1 cellular context compared by ENCODE assay signal in the genomic region with DNA sequence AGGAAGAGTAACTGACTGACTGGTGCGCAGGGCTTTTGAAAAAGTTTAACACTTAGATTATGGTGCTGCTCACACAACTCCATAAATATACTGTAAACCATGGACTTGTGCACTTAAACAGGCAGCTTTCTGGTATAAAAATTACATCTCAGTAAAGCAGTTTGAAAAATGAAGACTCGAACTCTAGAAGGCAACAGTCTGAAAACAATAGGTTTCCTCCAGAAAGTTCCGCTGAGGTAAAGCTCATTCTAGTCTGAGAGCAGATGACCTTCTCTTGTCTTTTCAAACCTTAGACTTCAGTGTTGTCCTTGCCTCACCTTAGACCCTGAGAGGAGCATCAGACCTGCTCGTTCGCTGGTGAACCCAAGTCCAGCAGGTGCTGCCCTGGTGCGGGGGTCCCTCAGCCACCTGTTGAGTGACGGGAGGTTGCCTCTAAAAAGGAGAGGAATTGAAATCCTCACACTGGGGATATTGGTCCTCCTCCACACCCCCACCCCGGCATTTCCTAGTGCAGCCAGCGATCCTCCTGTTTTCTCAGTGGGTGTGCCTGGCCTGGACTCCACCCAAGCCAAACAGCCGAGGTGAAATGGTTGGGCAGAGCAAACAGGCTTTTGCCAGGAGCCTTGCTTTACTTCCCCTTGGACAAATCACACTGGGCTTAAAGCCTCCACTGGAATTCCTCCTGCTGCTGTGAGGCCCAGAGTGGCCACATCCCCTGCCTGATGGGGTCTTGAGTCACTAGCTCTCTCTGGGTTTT.
TF ChIP-seq lines count a peak whose summit lies in the region.

No MANE protein-coding gene starts in this region.

TF ChIP-seq in HepG2, 621 proteins besides CTCF, POLR2A, EP300 and RAD21 (continued from another document and continues in another):
- no peak for TF ChIP-seq ZNF432 (CRISPR knock-in tag; IDR thresholded peaks at IDR 0.05; ENCODE audit: borderline replicate concordance)
- no peak for TF ChIP-seq HNF4G (IDR thresholded peaks at IDR 0.05; ENCODE audit: borderline replicate concordance, low read depth, low read length)
- TF ChIP-seq HNF4G (CRISPR knock-in tag; IDR thresholded peaks at IDR 0.05; ENCODE audit: borderline replicate concordance, low read depth) = no peak
- TF ChIP-seq ZNF747 (CRISPR knock-in tag; IDR thresholded peaks at IDR 0.05; ENCODE audit: borderline replicate concordance) = no peak
- TF ChIP-seq, protein P1, sequence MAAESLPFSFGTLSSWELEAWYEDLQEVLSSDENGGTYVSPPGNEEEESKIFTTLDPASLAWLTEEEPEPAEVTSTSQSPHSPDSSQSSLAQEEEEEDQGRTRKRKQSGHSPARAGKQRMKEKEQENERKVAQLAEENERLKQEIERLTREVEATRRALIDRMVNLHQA (CRISPR knock-in tag; IDR thresholded peaks at IDR 0.05) = no peak
- no peak for TF ChIP-seq PCBP2 (optimal IDR thresholded peaks at IDR 0.05; ENCODE audit: low read depth, low read length, poor library complexity, severe bottlenecking)
- no peak for TF ChIP-seq ZNF232 (CRISPR knock-in tag; IDR thresholded peaks at IDR 0.05; ENCODE audit: borderline replicate concordance)
- no peak for TF ChIP-seq PHF5A (CRISPR knock-in tag; IDR thresholded peaks at IDR 0.05; ENCODE audit: low read depth, unreplicated experiment)
- TF ChIP-seq SRSF9 (IDR thresholded peaks at IDR 0.05; ENCODE audit: borderline replicate concordance, insufficient read depth, low read depth, low read length, poor library complexity, severe bottlenecking) = no peak
- TF ChIP-seq, protein P2, sequence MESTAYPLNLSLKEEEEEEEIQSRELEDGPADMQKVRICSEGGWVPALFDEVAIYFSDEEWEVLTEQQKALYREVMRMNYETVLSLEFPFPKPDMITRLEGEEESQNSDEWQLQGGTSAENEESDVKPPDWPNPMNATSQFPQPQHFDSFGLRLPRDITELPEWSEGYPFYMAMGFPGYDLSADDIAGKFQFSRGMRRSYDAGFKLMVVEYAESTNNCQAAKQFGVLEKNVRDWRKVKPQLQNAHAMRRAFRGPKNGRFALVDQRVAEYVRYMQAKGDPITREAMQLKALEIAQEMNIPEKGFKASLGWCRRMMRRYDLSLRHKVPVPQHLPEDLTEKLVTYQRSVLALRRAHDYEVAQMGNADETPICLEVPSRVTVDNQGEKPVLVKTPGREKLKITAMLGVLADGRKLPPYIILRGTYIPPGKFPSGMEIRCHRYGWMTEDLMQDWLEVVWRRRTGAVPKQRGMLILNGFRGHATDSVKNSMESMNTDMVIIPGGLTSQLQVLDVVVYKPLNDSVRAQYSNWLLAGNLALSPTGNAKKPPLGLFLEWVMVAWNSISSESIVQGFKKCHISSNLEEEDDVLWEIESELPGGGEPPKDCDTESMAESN (CRISPR knock-in tag; conservative IDR thresholded peaks at IDR 0.05) = no peak
- TF ChIP-seq ZNF556 (CRISPR knock-in tag; IDR thresholded peaks at IDR 0.05; ENCODE audit: borderline replicate concordance) = 0 out of 2 replicates have a peak, but pooled peaks have one; percentile 38
- TF ChIP-seq, protein P3, sequence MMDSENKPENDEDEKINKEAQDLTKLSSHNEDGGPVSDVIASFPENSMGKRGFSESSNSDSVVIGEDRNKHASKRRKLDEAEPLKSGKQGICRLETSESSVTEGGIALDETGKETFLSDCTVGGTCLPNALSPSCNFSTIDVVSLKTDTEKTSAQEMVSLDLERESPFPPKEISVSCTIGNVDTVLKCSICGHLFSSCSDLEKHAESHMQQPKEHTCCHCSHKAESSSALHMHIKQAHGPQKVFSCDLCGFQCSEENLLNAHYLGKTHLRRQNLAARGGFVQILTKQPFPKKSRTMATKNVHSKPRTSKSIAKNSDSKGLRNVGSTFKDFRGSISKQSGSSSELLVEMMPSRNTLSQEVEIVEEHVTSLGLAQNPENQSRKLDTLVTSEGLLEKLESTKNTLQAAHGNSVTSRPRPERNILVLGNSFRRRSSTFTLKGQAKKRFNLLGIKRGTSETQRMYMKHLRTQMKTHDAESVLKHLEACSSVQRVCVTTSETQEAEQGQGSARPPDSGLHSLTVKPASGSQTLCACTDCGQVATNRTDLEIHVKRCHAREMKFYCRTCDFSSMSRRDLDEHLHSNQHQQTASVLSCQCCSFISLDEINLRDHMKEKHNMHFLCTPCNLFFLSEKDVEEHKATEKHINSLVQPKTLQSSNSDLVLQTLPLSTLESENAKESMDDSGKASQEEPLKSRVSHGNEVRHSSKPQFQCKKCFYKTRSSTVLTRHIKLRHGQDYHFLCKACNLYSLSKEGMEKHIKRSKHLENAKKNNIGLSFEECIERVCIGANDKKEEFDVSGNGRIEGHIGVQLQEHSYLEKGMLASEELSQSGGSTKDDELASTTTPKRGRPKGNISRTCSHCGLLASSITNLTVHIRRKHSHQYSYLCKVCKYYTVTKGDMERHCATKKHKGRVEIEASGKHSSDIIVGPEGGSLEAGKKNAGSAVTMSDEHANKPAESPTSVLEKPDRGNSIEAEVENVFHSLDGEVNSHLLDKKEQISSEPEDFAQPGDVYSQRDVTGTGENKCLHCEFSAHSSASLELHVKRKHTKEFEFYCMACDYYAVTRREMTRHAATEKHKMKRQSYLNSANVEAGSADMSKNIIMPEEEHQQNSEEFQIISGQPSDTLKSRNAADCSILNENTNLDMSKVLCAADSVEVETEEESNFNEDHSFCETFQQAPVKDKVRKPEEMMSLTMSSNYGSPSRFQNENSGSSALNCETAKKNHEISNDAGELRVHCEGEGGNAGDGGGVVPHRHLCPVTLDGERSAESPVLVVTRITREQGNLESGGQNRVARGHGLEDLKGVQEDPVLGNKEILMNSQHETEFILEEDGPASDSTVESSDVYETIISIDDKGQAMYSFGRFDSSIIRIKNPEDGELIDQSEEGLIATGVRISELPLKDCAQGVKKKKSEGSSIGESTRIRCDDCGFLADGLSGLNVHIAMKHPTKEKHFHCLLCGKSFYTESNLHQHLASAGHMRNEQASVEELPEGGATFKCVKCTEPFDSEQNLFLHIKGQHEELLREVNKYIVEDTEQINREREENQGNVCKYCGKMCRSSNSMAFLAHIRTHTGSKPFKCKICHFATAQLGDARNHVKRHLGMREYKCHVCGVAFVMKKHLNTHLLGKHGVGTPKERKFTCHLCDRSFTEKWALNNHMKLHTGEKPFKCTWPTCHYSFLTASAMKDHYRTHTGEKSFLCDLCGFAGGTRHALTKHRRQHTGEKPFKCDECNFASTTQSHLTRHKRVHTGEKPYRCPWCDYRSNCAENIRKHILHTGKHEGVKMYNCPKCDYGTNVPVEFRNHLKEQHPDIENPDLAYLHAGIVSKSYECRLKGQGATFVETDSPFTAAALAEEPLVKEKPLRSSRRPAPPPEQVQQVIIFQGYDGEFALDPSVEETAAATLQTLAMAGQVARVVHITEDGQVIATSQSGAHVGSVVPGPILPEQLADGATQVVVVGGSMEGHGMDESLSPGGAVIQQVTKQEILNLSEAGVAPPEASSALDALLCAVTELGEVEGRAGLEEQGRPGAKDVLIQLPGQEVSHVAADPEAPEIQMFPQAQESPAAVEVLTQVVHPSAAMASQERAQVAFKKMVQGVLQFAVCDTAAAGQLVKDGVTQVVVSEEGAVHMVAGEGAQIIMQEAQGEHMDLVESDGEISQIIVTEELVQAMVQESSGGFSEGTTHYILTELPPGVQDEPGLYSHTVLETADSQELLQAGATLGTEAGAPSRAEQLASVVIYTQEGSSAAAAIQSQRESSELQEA (CRISPR knock-in tag; IDR thresholded peaks at IDR 0.05; ENCODE audit: not compliant biosample characterization) = no peak
- no peak for TF ChIP-seq THYN1 (CRISPR knock-in tag; IDR thresholded peaks at IDR 0.05; ENCODE audit: borderline replicate concordance, low read depth)
- TF ChIP-seq ZNF329 (CRISPR knock-in tag; IDR thresholded peaks at IDR 0.05; ENCODE audit: low read depth) = no peak
- TF ChIP-seq CERS6 (CRISPR knock-in tag; IDR thresholded peaks at IDR 0.05) = no peak
- TF ChIP-seq, protein P4, sequence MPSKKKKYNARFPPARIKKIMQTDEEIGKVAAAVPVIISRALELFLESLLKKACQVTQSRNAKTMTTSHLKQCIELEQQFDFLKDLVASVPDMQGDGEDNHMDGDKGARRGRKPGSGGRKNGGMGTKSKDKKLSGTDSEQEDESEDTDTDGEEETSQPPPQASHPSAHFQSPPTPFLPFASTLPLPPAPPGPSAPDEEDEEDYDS (CRISPR knock-in tag; IDR thresholded peaks at IDR 0.05) = peak; percentile 12; the same call in 1 of the 2 replicates
- TF ChIP-seq ZBTB37 (CRISPR knock-in tag; IDR thresholded peaks at IDR 0.05) = peak; percentile 94
- no peak for TF ChIP-seq ZNF558 (CRISPR knock-in tag; IDR thresholded peaks at IDR 0.05; ENCODE audit: borderline replicate concordance)
- TF ChIP-seq, protein P5, sequence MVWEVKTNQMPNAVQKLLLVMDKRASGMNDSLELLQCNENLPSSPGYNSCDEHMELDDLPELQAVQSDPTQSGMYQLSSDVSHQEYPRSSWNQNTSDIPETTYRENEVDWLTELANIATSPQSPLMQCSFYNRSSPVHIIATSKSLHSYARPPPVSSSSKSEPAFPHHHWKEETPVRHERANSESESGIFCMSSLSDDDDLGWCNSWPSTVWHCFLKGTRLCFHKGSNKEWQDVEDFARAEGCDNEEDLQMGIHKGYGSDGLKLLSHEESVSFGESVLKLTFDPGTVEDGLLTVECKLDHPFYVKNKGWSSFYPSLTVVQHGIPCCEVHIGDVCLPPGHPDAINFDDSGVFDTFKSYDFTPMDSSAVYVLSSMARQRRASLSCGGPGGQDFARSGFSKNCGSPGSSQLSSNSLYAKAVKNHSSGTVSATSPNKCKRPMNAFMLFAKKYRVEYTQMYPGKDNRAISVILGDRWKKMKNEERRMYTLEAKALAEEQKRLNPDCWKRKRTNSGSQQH (CRISPR knock-in tag; IDR thresholded peaks at IDR 0.05; ENCODE audit: low read depth) = no peak
- no peak for TF ChIP-seq ZC3H13 (CRISPR knock-in tag; IDR thresholded peaks at IDR 0.05)
- no peak; the same call in 1 of the 2 replicates for TF ChIP-seq GATAD1 (CRISPR knock-in tag; IDR thresholded peaks at IDR 0.05)
- TF ChIP-seq, protein P6, sequence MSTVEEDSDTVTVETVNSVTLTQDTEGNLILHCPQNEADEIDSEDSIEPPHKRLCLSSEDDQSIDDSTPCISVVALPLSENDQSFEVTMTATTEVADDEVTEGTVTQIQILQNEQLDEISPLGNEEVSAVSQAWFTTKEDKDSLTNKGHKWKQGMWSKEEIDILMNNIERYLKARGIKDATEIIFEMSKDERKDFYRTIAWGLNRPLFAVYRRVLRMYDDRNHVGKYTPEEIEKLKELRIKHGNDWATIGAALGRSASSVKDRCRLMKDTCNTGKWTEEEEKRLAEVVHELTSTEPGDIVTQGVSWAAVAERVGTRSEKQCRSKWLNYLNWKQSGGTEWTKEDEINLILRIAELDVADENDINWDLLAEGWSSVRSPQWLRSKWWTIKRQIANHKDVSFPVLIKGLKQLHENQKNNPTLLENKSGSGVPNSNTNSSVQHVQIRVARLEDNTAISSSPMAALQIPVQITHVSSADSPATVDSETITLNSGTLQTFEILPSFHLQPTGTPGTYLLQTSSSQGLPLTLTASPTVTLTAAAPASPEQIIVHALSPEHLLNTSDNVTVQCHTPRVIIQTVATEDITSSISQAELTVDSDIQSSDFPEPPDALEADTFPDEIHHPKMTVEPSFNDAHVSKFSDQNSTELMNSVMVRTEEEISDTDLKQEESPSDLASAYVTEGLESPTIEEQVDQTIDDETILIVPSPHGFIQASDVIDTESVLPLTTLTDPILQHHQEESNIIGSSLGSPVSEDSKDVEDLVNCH (CRISPR knock-in tag; IDR thresholded peaks at IDR 0.05) = no peak
- TF ChIP-seq REL (CRISPR knock-in tag; conservative IDR thresholded peaks at IDR 0.05) = no peak
- TF ChIP-seq HES4 (CRISPR knock-in tag; IDR thresholded peaks at IDR 0.05; ENCODE audit: borderline replicate concordance) = no peak
- no peak for TF ChIP-seq FOXP1 (IDR thresholded peaks at IDR 0.05)
- peak; percentile 44; the same call in 1 of the 2 replicates for TF ChIP-seq FOXP1 (CRISPR knock-in tag; IDR thresholded peaks at IDR 0.05)
- peak; percentile 74; the same call in 1 of the 2 replicates for TF ChIP-seq MTA1 (CRISPR knock-in tag; IDR thresholded peaks at IDR 0.05; ENCODE audit: borderline replicate concordance)
- peak in 1 of 2 experiments; percentile 56; a peak in 1 of 4 replicates for TF ChIP-seq ATF4 (CRISPR knock-in tag; IDR thresholded peaks at IDR 0.05)
- no peak for TF ChIP-seq ZNF619 (CRISPR knock-in tag; IDR thresholded peaks at IDR 0.05)
- no peak for TF ChIP-seq ZNF891 (CRISPR knock-in tag; IDR thresholded peaks at IDR 0.05)
- TF ChIP-seq ETV6 (CRISPR knock-in tag; conservative IDR thresholded peaks at IDR 0.05) = 0 out of 2 replicates have a peak, but pooled peaks have one; percentile 23
- TF ChIP-seq ZNF235 (CRISPR knock-in tag; IDR thresholded peaks at IDR 0.05; ENCODE audit: borderline replicate concordance) = no peak
- no peak for TF ChIP-seq TBX3 (IDR thresholded peaks at IDR 0.05; ENCODE audit: borderline replicate concordance)
- TF ChIP-seq RBAK (CRISPR knock-in tag; IDR thresholded peaks at IDR 0.05) = no peak
- TF ChIP-seq LCORL (IDR thresholded peaks at IDR 0.05) = no peak
- peak; percentile 57; the same call in 1 of the 2 replicates for TF ChIP-seq LCORL (CRISPR knock-in tag; IDR thresholded peaks at IDR 0.05)
- TF ChIP-seq ATF1 (CRISPR knock-in tag; IDR thresholded peaks at IDR 0.05) = no peak
- TF ChIP-seq ZNF766 (CRISPR knock-in tag; IDR thresholded peaks at IDR 0.05; ENCODE audit: borderline replicate concordance) = no peak
- TF ChIP-seq RARA (CRISPR knock-in tag; IDR thresholded peaks at IDR 0.05) = peak; percentile 35; the same call in 1 of the 2 replicates
